ENCODE assay signal across 16 cellular contexts in the genomic region with DNA sequence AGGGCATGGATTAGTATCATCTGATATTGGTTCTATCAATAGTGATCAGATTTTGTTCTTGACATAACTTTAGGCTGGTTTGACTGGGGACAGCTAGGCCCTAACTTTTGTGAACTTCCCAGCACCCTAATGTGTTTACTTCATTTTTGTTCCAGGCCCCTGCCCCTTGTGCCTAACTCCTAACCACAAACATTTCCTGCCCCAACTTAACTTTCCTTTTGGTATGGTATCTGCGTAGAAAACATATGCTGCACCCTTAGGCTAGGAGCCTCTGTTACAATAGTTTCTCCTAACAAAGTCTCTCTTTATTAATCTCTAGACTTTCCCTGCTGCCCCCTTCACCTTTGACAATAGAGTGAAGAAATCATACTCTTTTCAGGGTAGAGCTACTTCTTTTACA. TPM values are rescaled to one million over a fixed set of nuclear protein-coding genes. Genes with fewer than 3 reads are reported as not detected.
DNase-seq lines count a peak whose midpoint lies in the region; ATAC-seq and TF ChIP-seq lines count a peak whose summit lies in the region.
"Had no signal": no experiment of that assay in that cellular context is flagged by ENCODE, and none has a peak within 500 bp of the region (broad histone marks: within the 10 kb centered on the region; RNA-seq: fewer than 3 reads in every experiment).

No MANE protein-coding gene starts in this region.

- H3K27ac ChIP-seq in GM23338 (ENCODE audit: low read depth), result no peak overlapping the region
- H3K27ac ChIP-seq: adrenal gland, C4-2B, thoracic aorta had no signal

- H3K36me3 ChIP-seq in GM23338 (ENCODE audit: insufficient read depth), result peaks cover 9% of the 10 kb centered on the region
- H3K36me3 ChIP-seq: thoracic aorta had no signal

- no peaks in the 10 kb centered on the region for H3K27me3 Mint-ChIP-seq in stimulated activated naive CD8-positive, alpha-beta T cell treated with anti-CD3 and anti-CD28 coated beads, Interleukin-15, Interleukin-2, amounts not matched to agents 100 ng/mL and 50 ng/mL, for 24 hours
- no peaks in the 10 kb centered on the region for H3K27me3 Mint-ChIP-seq in activated CD4-positive, alpha-beta memory T cell treated with anti-CD3 and anti-CD28 coated beads for 36 hours
- peaks cover 3% of the 10 kb centered on the region for H3K27me3 Mint-ChIP-seq in GM23338 (ENCODE audit: insufficient read depth, low read depth, poor library complexity)

- no peak for DNase-seq in stimulated activated naive CD8-positive, alpha-beta T cell treated with anti-CD3 and anti-CD28 coated beads, Interleukin-15, Interleukin-2, amounts not matched to agents 100 U/mL and 50 U/mL, for 24 hours
- DNase-seq in activated CD4-positive, alpha-beta memory T cell treated with anti-CD3 and anti-CD28 coated beads for 36 hours, result peak; percentile 26
- DNase-seq in hepatic stellate cell (ENCODE audit: low spot score) (peak; percentile 9), HK-2 (ENCODE audit: unreplicated experiment) (no peak), GM23338 (ENCODE audit: low spot score) (no peak)
- DNase-seq: adrenal gland, mammary epithelial cell, NCI-H2107, PC-3, retina had no signal

- H3K4me3 Mint-ChIP-seq in stimulated activated naive CD8-positive, alpha-beta T cell treated with anti-CD3 and anti-CD28 coated beads, Interleukin-15, Interleukin-2, amounts not matched to agents 100 ng/mL and 50 ng/mL, for 24 hours, result peak overlapping the region; percentile 75
- H3K4me3 Mint-ChIP-seq in activated CD4-positive, alpha-beta memory T cell treated with anti-CD3 and anti-CD28 coated beads for 36 hours, result peak overlapping the region; percentile 66
- H3K4me3 Mint-ChIP-seq in GM23338, result no peak overlapping the region

- CTCF ChIA-PET in activated CD4-positive, alpha-beta memory T cell treated with anti-CD3 and anti-CD28 coated beads for 36 hours (lab: Charles Lee), result interaction anchor here (1.1 kb wide), 1 partner anchor 16 kb away, joined by 3 read pairs; no protein-coding TSS in a partner anchor

- H3K4me1 ChIP-seq in GM23338 (ENCODE audit: insufficient read depth), result no peaks in the 10 kb centered on the region; the same call in 1 of the 2 replicates

- peak overlapping the region; percentile 85 for H3K27ac Mint-ChIP-seq in stimulated activated naive CD8-positive, alpha-beta T cell treated with anti-CD3 and anti-CD28 coated beads, Interleukin-15, Interleukin-2, amounts not matched to agents 100 ng/mL and 50 ng/mL, for 24 hours
- peak overlapping the region; percentile 90 for H3K27ac Mint-ChIP-seq in activated CD4-positive, alpha-beta memory T cell treated with anti-CD3 and anti-CD28 coated beads for 36 hours
- no peak overlapping the region for H3K27ac Mint-ChIP-seq in GM23338

- no peaks in the 10 kb centered on the region for H3K9me3 Mint-ChIP-seq in stimulated activated naive CD8-positive, alpha-beta T cell treated with anti-CD3 and anti-CD28 coated beads, Interleukin-15, Interleukin-2, amounts not matched to agents 100 ng/mL and 50 ng/mL, for 24 hours
- no peaks in the 10 kb centered on the region for H3K9me3 Mint-ChIP-seq in activated CD4-positive, alpha-beta memory T cell treated with anti-CD3 and anti-CD28 coated beads for 36 hours
- no peaks in the 10 kb centered on the region for H3K9me3 Mint-ChIP-seq in GM23338

- intact Hi-C loops in activated CD4-positive, alpha-beta memory T cell treated with anti-CD3 and anti-CD28 coated beads for 36 hours (cut with micrococcal nuclease), result loop anchor here (5.0 kb wide), 2 partner anchors 53 to 1297 kb away; a partner anchor contains a TSS

- H3K4me3 ChIP-seq in GM23338, result no peak overlapping the region
- H3K4me3 ChIP-seq: adrenal gland, K562, thoracic aorta had no signal

- TF ChIP-seq CTCF in GM23338 (conservative IDR thresholded peaks at IDR 0.05; ENCODE audit: low read depth in 2 of 2), result no peak

- no peak overlapping the region for H3K4me2 ChIP-seq in GM23338

- H3K36me3 Mint-ChIP-seq in stimulated activated naive CD8-positive, alpha-beta T cell treated with anti-CD3 and anti-CD28 coated beads, Interleukin-15, Interleukin-2, amounts not matched to agents 100 ng/mL and 50 ng/mL, for 24 hours (ENCODE audit: low read depth), result peaks cover 33% of the 10 kb centered on the region
- peaks cover 15% of the 10 kb centered on the region for H3K36me3 Mint-ChIP-seq in activated CD4-positive, alpha-beta memory T cell treated with anti-CD3 and anti-CD28 coated beads for 36 hours
- peaks cover 12% of the 10 kb centered on the region for H3K36me3 Mint-ChIP-seq in GM23338 (ENCODE audit: low read depth)

- H3F3A ChIP-seq in GM23338 (replicated peaks; ENCODE audit: low read depth), result no peaks in the 10 kb centered on the region

- 0 out of 2 replicates have a peak, but pooled peaks cover 5% of the 10 kb centered on the region for H4K20me1 ChIP-seq in GM23338 (replicated peaks; ENCODE audit: insufficient read depth)

- peaks cover 68% of the 10 kb centered on the region for H3K4me1 Mint-ChIP-seq in stimulated activated naive CD8-positive, alpha-beta T cell treated with anti-CD3 and anti-CD28 coated beads, Interleukin-15, Interleukin-2, amounts not matched to agents 100 ng/mL and 50 ng/mL, for 24 hours (ENCODE audit: low read depth)
- H3K4me1 Mint-ChIP-seq in activated CD4-positive, alpha-beta memory T cell treated with anti-CD3 and anti-CD28 coated beads for 36 hours (ENCODE audit: low read depth), result peaks cover 56% of the 10 kb centered on the region
- H3K4me1 Mint-ChIP-seq in GM23338, result peaks cover 9% of the 10 kb centered on the region; the same call in 2 of the 3 replicates

- H3K9me2 ChIP-seq in GM23338 (ENCODE audit: insufficient read depth), result no peaks in the 10 kb centered on the region

- no peak for ATAC-seq in stimulated activated naive CD8-positive, alpha-beta T cell treated with anti-CD3 and anti-CD28 coated beads, Interleukin-15, Interleukin-2, amounts not matched to agents 100 U/mL and 50 U/mL, for 24 hours
- no peak for ATAC-seq in GM23338
- no peak for ATAC-seq in HG02642 (IDR thresholded peaks at IDR 0.05; ENCODE audit: poor library complexity, unreplicated experiment)
- ATAC-seq in GM19455 (IDR thresholded peaks at IDR 0.05; ENCODE audit: unreplicated experiment), result no peak
- ATAC-seq: K562, PC-3 had no signal

- POLR2A ChIA-PET in activated CD4-positive, alpha-beta memory T cell treated with anti-CD3 and anti-CD28 coated beads for 36 hours (lab: Charles Lee), result no interaction called here

- H2AFZ ChIP-seq in GM23338, result no peak overlapping the region

- H3K27me3 ChIP-seq in GM23338 (ENCODE audit: insufficient read depth), result no peaks in the 10 kb centered on the region
- H3K27me3 ChIP-seq: adrenal gland had no signal

- peaks cover 37% of the 10 kb centered on the region for H3K79me2 ChIP-seq in GM23338 (replicated peaks; ENCODE audit: insufficient read depth)

TF ChIP-seq in GM23338, 12 proteins besides CTCF, POLR2A, EP300 and RAD21:
- TF ChIP-seq POLR2AphosphoS5 (IDR thresholded peaks at IDR 0.05; ENCODE audit: low read depth), result no peak
TF ChIP-seq in GM23338: peak in this region for 0.

RNA-seq across cellular contexts. Expression of a gene that starts 2.5 kb away (rescaled TPM):
- 10 to 100 TPM; 12.4 to 13.5 TPM for total RNA-seq in activated CD4-positive, alpha-beta memory T cell treated with anti-CD3 and anti-CD28 coated beads for 36 hours
- 4.8 and 8.8 TPM in 2 replicates for total RNA-seq in GM23338 (2014; rRNA removed; shearing (Covaris generic))
- polyA plus RNA-seq in GM23338 (2016; fragmentation: Nextera tagmentation; extraction: Ambion mirVana), result 6.8 and 7.6 TPM in 2 replicates

RNA-seq across cellular contexts. Expression of a gene that starts 2.5 kb away (rescaled TPM):
- total RNA-seq in activated CD4-positive, alpha-beta memory T cell treated with anti-CD3 and anti-CD28 coated beads for 36 hours, result 10 to 100 TPM; 34.6 to 36.4 TPM
- total RNA-seq in GM23338 (2014; rRNA removed; shearing (Covaris generic)), result 69.4 and 72.5 TPM in 2 replicates
- polyA plus RNA-seq in GM23338 (2016; fragmentation: Nextera tagmentation; extraction: Ambion mirVana), result 37.6 and 43.9 TPM in 2 replicates

RNA-seq across cellular contexts. Expression of a gene that starts 30.0 kb away (rescaled TPM):
- under 1 TPM; 0.24 to 0.94 TPM for total RNA-seq in activated CD4-positive, alpha-beta memory T cell treated with anti-CD3 and anti-CD28 coated beads for 36 hours
- total RNA-seq in GM23338 (2014; rRNA removed; shearing (Covaris generic)), result 1.2 and 3.1 TPM in 2 replicates
- 7.2 and 7.8 TPM in 2 replicates for polyA plus RNA-seq in GM23338 (2016; fragmentation: Nextera tagmentation; extraction: Ambion mirVana)
- total RNA-seq: K562 had no signal
- polyA plus RNA-seq: K562 had no signal

RNA-seq across cellular contexts. Expression of a gene that starts 42.8 kb away (rescaled TPM):
- 1 to 10 TPM; 1.6 to 2.4 TPM for total RNA-seq in activated CD4-positive, alpha-beta memory T cell treated with anti-CD3 and anti-CD28 coated beads for 36 hours
- total RNA-seq in GM23338 (2014; rRNA removed; shearing (Covaris generic)), result 1.1 and 1.8 TPM in 2 replicates
- polyA plus RNA-seq in GM23338 (2016; fragmentation: Nextera tagmentation; extraction: Ambion mirVana), result 0.73 and 0.84 TPM in 2 replicates

Comparison
In these comparisons a context has a peak if more than half of its experiments do, and no peak if none do; other contexts are left out.
1. DNase-seq: peak in activated CD4-positive, alpha-beta memory T cell treated with anti-CD3 and anti-CD28 coated beads for 36 hours (single experiment) and hepatic stellate cell (single experiment); none in stimulated activated naive CD8-positive, alpha-beta T cell treated with anti-CD3 and anti-CD28 coated beads, Interleukin-15, Interleukin-2, amounts not matched to agents 100 U/mL and 50 U/mL, for 24 hours (single experiment), HK-2 (single experiment) and GM23338 (single experiment).